Comparison of ENCODE assay signal across 30 cellular contexts in genomic region chr5:136726506-136726905, GRCh38.
"Had no signal": no experiment of that assay in that cellular context is flagged by ENCODE, and none has a peak within 500 bp of the region (broad histone marks: within the 10 kb centered on the region; RNA-seq: fewer than 3 reads in every experiment).

No MANE protein-coding gene starts in this region.

- H3K4me1 ChIP-seq: body of pancreas, gastroesophageal sphincter, heart right ventricle had no signal

- FAIRE-seq: colon had no signal

- ATAC-seq: activated CD4-positive, alpha-beta T cell treated with anti-CD3 and anti-CD28 coated beads for 36 hours; activated CD8-positive, alpha-beta memory T cell treated with anti-CD3 and anti-CD28 coated beads, Interleukin-2, amount 10 ng/mL, durations not matched to agents 7 days and 5 days; activated CD8-positive, alpha-beta T cell treated with anti-CD3 and anti-CD28 coated beads, Interleukin-2, amount 10 ng/mL, durations not matched to agents 7 days and 5 days; activated naive CD8-positive, alpha-beta T cell treated with anti-CD3 and anti-CD28 coated beads, Interleukin-2, amount 50 U/mL, for 24 hours; body of pancreas; effector memory CD8-positive, alpha-beta T cell; gastroesophageal sphincter; heart right ventricle had no signal

- H3K9me3 ChIP-seq: adrenal gland, body of pancreas, esophagus muscularis mucosa, gastroesophageal sphincter, heart right ventricle had no signal

- H3K27me3 ChIP-seq: adrenal gland, body of pancreas, esophagus muscularis mucosa, gastroesophageal sphincter had no signal

- H3K36me3 ChIP-seq: adrenal gland, esophagus muscularis mucosa, gastroesophageal sphincter, heart right ventricle had no signal

- H3K4me3 ChIP-seq: adrenal gland, body of pancreas, esophagus muscularis mucosa, gastroesophageal sphincter, heart right ventricle had no signal

- DNase-seq: activated CD4-positive, alpha-beta memory T cell treated with anti-CD3 and anti-CD28 coated beads for 36 hours; activated CD4-positive, alpha-beta T cell treated with anti-CD3 and anti-CD28 coated beads for 36 hours; activated CD4-positive, alpha-beta T cell treated with anti-CD3 and anti-CD28 coated beads, Interleukin-2, amount 10 ng/mL, durations not matched to agents 24 days and 14 days; activated CD4-positive, CD25-positive, alpha-beta regulatory T cell; activated CD4-positive, CD25-positive, alpha-beta regulatory T cell treated with anti-CD3 and anti-CD28 coated beads, Interleukin-2, amount 50 U/mL, for 72 hours; activated CD8-positive, alpha-beta memory T cell treated with anti-CD3 and anti-CD28 coated beads, Interleukin-2, amount 10 ng/mL, durations not matched to agents 7 days and 5 days; activated CD8-positive, alpha-beta memory T cell treated with anti-CD3 and anti-CD28 coated beads, Interleukin-2, amount 50 U/mL, for 4 hours; activated CD8-positive, alpha-beta T cell treated with anti-CD3 and anti-CD28 coated beads, Interleukin-2, amount 10 ng/mL, durations not matched to agents 7 days and 5 days; activated effector memory CD4-positive, alpha-beta T cell treated with anti-CD3 and anti-CD28 coated beads, Interleukin-2, amount 50 U/mL, for 16 hours; activated naive CD4-positive, alpha-beta T cell treated with anti-CD3 and anti-CD28 coated beads for 36 hours; activated naive CD8-positive, alpha-beta T cell treated with anti-CD3 and anti-CD28 coated beads for 36 hours; activated naive CD8-positive, alpha-beta T cell treated with anti-CD3 and anti-CD28 coated beads, Interleukin-2, amount 50 U/mL, for 24 hours; activated T-cell treated with anti-CD3 and anti-CD28 coated beads, Interleukin-2, amount 50 U/mL, for 1 hour; activated T-cell treated with anti-CD3 and anti-CD28 coated beads, Interleukin-2, amount 50 U/mL, for 48 hours; adrenal gland; amygdala; aorta; body of pancreas; caudate nucleus; cortex of kidney; dermis blood vessel endothelial cell; effector CD4-positive, alpha-beta T cell; effector memory CD8-positive, alpha-beta T cell; erythroblast; foreskin melanocyte; heart right ventricle; T-helper 2 cell had no signal

- H3K27ac ChIP-seq: adrenal gland, body of pancreas, esophagus muscularis mucosa, gastroesophageal sphincter, heart right ventricle had no signal
